2 cellular contexts compared by ENCODE assay signal in the genomic region with DNA sequence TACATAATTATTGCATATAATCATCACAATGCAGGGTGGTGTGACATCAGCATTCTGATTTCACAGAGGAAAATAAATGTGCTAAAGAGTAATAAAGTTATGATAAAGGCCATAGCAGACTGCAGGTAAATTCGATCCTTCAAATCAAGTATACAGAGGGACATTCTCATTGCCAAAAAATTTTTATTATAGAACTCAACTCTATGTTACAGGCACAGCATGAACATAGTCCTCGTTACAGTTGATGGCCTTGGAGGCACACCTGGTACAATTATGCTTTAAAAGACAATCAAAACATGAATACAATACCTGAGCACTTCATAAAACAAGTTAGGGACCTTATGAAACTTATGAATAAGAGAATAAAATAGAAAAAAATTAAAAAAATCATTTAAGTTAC.
TF ChIP-seq lines count a peak whose summit lies in the region.

No MANE protein-coding gene starts in this region.

TF ChIP-seq in SK-N-SH, 30 proteins besides CTCF, POLR2A, EP300 and RAD21 (continued from another document):
- TF ChIP-seq IRF3 (IDR thresholded peaks at IDR 0.05; ENCODE audit: low read depth, low read length) (no peak), FOXM1 (IDR thresholded peaks at IDR 0.05; ENCODE audit: low read depth) (no peak), POLR2AphosphoS5 (IDR thresholded peaks at IDR 0.05; ENCODE audit: low read depth, low read length) (no peak), ELF1 (IDR thresholded peaks at IDR 0.05) (no peak), RXRA (IDR thresholded peaks at IDR 0.05; ENCODE audit: borderline replicate concordance, low read depth) (no peak), NFIC (IDR thresholded peaks at IDR 0.05; ENCODE audit: borderline replicate concordance) (no peak), TEAD4 (IDR thresholded peaks at IDR 0.05; ENCODE audit: borderline replicate concordance, insufficient read depth) (no peak)
- TF ChIP-seq, protein P1, sequence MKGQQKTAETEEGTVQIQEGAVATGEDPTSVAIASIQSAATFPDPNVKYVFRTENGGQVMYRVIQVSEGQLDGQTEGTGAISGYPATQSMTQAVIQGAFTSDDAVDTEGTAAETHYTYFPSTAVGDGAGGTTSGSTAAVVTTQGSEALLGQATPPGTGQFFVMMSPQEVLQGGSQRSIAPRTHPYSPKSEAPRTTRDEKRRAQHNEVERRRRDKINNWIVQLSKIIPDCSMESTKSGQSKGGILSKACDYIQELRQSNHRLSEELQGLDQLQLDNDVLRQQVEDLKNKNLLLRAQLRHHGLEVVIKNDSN (IDR thresholded peaks at IDR 0.05; ENCODE audit: borderline replicate concordance, low read depth) = no peak

TF ChIP-seq in SK-N-SH treated with all-trans-retinoic acid at 6 μM for 48 hours, 23 proteins besides CTCF, POLR2A, EP300 and RAD21 (continued from another document):
- TF ChIP-seq, protein P2, sequence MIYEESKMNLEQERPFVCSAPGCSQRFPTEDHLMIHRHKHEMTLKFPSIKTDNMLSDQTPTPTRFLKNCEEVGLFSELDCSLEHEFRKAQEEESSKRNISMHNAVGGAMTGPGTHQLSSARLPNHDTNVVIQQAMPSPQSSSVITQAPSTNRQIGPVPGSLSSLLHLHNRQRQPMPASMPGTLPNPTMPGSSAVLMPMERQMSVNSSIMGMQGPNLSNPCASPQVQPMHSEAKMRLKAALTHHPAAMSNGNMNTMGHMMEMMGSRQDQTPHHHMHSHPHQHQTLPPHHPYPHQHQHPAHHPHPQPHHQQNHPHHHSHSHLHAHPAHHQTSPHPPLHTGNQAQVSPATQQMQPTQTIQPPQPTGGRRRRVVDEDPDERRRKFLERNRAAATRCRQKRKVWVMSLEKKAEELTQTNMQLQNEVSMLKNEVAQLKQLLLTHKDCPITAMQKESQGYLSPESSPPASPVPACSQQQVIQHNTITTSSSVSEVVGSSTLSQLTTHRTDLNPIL (CRISPR knock-in tag; IDR thresholded peaks at IDR 0.05; ENCODE audit: low read depth) = no peak
- no peak for TF ChIP-seq ZFP30 (CRISPR knock-in tag; IDR thresholded peaks at IDR 0.05)
- no peak for TF ChIP-seq PATZ1 (CRISPR knock-in tag; IDR thresholded peaks at IDR 0.05; ENCODE audit: borderline replicate concordance)
- TF ChIP-seq TSHZ2 (CRISPR knock-in tag; IDR thresholded peaks at IDR 0.05) = no peak
- TF ChIP-seq SNAI2 (CRISPR knock-in tag; IDR thresholded peaks at IDR 0.05) = no peak
